ENCODE assay signal across 8 cellular contexts in the genomic region with DNA sequence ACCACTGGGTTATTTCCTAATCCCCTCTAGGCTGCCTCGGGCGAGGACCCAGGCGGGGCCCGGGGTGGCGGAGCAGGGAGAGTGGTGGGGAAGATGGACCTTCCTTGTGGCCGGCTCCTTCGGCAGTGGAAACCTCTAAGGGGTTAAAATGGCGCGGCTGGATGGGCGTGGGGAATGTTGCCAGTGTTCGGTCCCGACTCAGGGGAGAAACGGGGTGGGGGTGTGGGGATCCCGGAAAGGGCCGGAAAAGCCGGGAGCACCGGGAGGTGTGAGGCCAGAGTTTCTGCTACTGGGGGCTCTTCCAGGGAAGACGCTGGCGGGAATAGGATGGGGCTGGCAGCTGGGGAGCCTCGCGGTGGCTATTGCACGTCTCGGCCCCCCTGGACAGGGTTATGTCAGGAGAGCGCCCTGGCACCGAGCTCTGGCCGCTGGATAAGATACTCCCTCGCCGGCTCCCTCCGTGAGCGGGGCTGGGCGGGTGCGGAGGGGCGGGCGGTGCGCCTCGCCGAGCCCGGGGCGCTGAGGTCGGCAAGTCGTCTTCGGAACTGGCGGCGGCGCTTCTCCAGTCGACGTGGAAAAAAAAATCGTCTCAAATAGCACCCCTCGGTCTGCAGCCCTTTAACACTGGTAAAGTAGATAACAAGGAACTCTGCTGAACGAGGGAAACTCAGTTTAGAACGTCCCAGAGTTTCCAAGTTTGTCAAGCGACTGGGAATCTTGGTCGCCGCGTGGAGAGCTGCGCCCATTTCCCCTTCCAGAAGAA.
DNase-seq lines count a peak whose midpoint lies in the region; ATAC-seq and TF ChIP-seq lines count a peak whose summit lies in the region.

No MANE protein-coding gene starts in this region.

- H3K36me3 ChIP-seq in ascending aorta (no peaks in the 10 kb centered on the region), iPS-18a (ENCODE audit: control insufficient read depth, low read depth, low read length) (no peaks in the 10 kb centered on the region), smooth muscle cell (ENCODE audit: low read depth) (no peaks in the 10 kb centered on the region)

- TF ChIP-seq CTCF in ascending aorta (IDR thresholded peaks at IDR 0.05) (no peak), smooth muscle cell (IDR thresholded peaks at IDR 0.05; ENCODE audit: borderline replicate concordance, insufficient read depth, poor library complexity, severe bottlenecking) (no peak)

- H3K4me3 ChIP-seq in ascending aorta, result peak overlapping the region; percentile 65 to 67
- H3K4me3 ChIP-seq in iPS-18a (ENCODE audit: low read length), result peak overlapping the region; percentile 59
- peak overlapping the region; percentile 41 for H3K4me3 ChIP-seq in smooth muscle cell

- WGBS in smooth muscle cell (ENCODE audit: low lambda C conversion rate), result 1% methylated on average over 42 of the region's 56 CpGs

- H4K20me1 ChIP-seq in smooth muscle cell (ENCODE audit: low read depth), result no peaks in the 10 kb centered on the region

- no peaks in the 10 kb centered on the region for H3K79me2 ChIP-seq in smooth muscle cell (ENCODE audit: low read depth)

- H3K9me3 ChIP-seq in ascending aorta, result no peaks in the 10 kb centered on the region
- no peaks in the 10 kb centered on the region for H3K9me3 ChIP-seq in iPS-18a (ENCODE audit: control insufficient read depth, low read depth, low read length)
- H3K9me3 ChIP-seq in smooth muscle cell (replicated peaks; ENCODE audit: low read depth), result no peaks in the 10 kb centered on the region

- H3K4me1 ChIP-seq in ascending aorta (peaks cover 0 to 21% of the 10 kb centered on the region in 2 donors), iPS-18a (ENCODE audit: control insufficient read depth, low read depth, low read length) (peaks cover 47% of the 10 kb centered on the region), smooth muscle cell (ENCODE audit: low read depth) (peaks cover 66% of the 10 kb centered on the region)

- peak overlapping the region; percentile 99 for H3K4me2 ChIP-seq in smooth muscle cell

- intact Hi-C loops in ascending aorta (cut with DNase I), result loop anchor here (5.0 to 10.0 kb wide), 3 partner anchors 292 to 1675 kb away; a partner anchor contains a TSS

- H3F3A ChIP-seq in smooth muscle cell (ENCODE audit: low read depth), result no peaks in the 10 kb centered on the region

- peak overlapping the region; percentile 10 for H2AFZ ChIP-seq in smooth muscle cell (ENCODE audit: low read depth)

- ATAC-seq in HG02884 (IDR thresholded peaks at IDR 0.05; ENCODE audit: unreplicated experiment), result no peak

- H3K27me3 ChIP-seq in ascending aorta (peaks cover 9% of the 10 kb centered on the region), iPS-18a (ENCODE audit: control insufficient read depth, insufficient read depth, low read length) (peaks cover 95% of the 10 kb centered on the region), smooth muscle cell (ENCODE audit: low read depth) (peaks cover 88% of the 10 kb centered on the region)

- peak overlapping the region; percentile 71 to 75 for H3K27ac ChIP-seq in ascending aorta
- H3K27ac ChIP-seq in iPS-18a (ENCODE audit: low read length), result no peak overlapping the region
- no peak overlapping the region for H3K27ac ChIP-seq in smooth muscle cell (ENCODE audit: low read depth)

- DNase-seq in ELF-1 (ENCODE audit: low read depth, low spot score), result peak; percentile 67
- DNase-seq in NCI-H69 (lab: John Stamatoyannopoulos, UW), result peak; percentile 66
- DNase-seq in ascending aorta (ENCODE audit: low spot score in 2 of 2), result peak in 1 of 2 donors; percentile 79
- no peak for DNase-seq in smooth muscle cell (lab: John Stamatoyannopoulos, UW; ENCODE audit: unreplicated experiment)
- DNase-seq in SW480 (ENCODE audit: low spot score), result no peak
- DNase-seq in ureter (ENCODE audit: low spot score), result no peak

- no peak overlapping the region for H3K9ac ChIP-seq in iPS-18a (ENCODE audit: low read length)
- no peak overlapping the region for H3K9ac ChIP-seq in smooth muscle cell (ENCODE audit: low read depth)

Comparison
In these comparisons a context has a peak if more than half of its experiments do, and no peak if none do; other contexts are left out.
1. DNase-seq: peak in ELF-1 (single experiment) and NCI-H69 (single experiment); none in smooth muscle cell (single experiment), SW480 (single experiment) and ureter (single experiment).
2. H3K27ac ChIP-seq: peak in ascending aorta (2 of 2); none in iPS-18a (single experiment) and smooth muscle cell (single experiment).
3. Peak in every context shown above with its lines, with median percentiles within 50 percentile points of each other: H3K4me3 ChIP-seq.